ENCODE assay signal across 8 cellular contexts in the genomic region with DNA sequence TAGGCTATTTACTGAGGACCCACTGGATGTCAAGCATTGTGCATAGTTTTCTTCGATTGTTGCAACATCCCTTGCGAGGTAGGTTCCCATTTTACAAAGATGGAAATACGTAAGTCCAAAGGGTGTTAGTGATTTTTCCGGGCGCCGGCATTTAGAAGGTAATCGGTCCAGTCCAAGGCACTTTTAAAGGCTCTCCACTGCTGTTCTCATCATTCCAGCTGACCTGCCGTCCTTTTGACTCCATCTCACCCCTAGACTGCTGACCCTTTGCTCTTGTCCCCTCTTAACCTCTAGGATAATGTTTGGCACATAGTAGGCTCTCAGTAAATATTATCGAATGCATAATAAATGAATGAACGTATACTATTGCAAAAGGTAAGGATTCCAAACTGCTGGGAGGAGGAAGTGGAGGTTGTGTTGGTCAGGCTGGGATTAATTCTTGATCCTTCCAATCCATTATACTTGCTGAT. TPM values are rescaled to one million over a fixed set of nuclear protein-coding genes. Genes with fewer than 3 reads are reported as not detected.
DNase-seq lines count a peak whose midpoint lies in the region; ATAC-seq, FAIRE-seq and TF ChIP-seq lines count a peak whose summit lies in the region.

No MANE protein-coding gene starts in this region.

- TSS peak; percentile 60 for BruUV-seq in endothelial cell of umbilical vein (replicated peaks; lab: Mats Ljungman, UMichigan)

- DNase-seq in EL, result peak; percentile 13
- DNase-seq in endothelial cell of umbilical vein (ENCODE audit: low read depth, low spot score), result no peak
- peak; percentile 38 for DNase-seq in pons (ENCODE audit: low spot score)
- no peak for DNase-seq in NCI-H2171 treated with DMSO at 0.1 percent for 48 hours (lab: John Stamatoyannopoulos, UW)
- no peak for DNase-seq in stimulated activated CD4-positive, alpha-beta T cell treated with anti-CD3 and anti-CD28 coated beads, Interleukin-12 subunit alpha, Interleukin-12 subunit beta, amount 100 ng/mL, for 4 hours
- DNase-seq in cerebellar nuclear complex (lab: John Stamatoyannopoulos, UW), result no peak

- H2AFZ ChIP-seq in OCI-LY1 (ENCODE audit: low read length) (no peak overlapping the region), endothelial cell of umbilical vein (ENCODE audit: low read depth, low read length) (peak overlapping the region; percentile 78)

- H3K27ac ChIP-seq in OCI-LY1 (ENCODE audit: low read depth, low read length, poor library complexity, severe bottlenecking) (no peak overlapping the region), endothelial cell of umbilical vein (ENCODE audit: insufficient read depth, low read depth, low read length) (peak overlapping the region; percentile 50)

- H3K4me2 ChIP-seq in OCI-LY1 (ENCODE audit: low read length), result peak overlapping the region; percentile 84
- peak overlapping the region; percentile 89 for H3K4me2 ChIP-seq in endothelial cell of umbilical vein (ENCODE audit: insufficient read depth, low read length)

- POLR2A ChIA-PET in endothelial cell of umbilical vein (lab: Charles Lee), result interaction anchor here (0.8 to 1.5 kb wide), 3 partner anchors 13 to 31 kb away, joined by 4 to 6 read pairs (median 5); a partner anchor contains a TSS

- H3K79me2 ChIP-seq in OCI-LY1 (ENCODE audit: insufficient read depth, low read length) (no peaks in the 10 kb centered on the region), endothelial cell of umbilical vein (ENCODE audit: control insufficient read depth, insufficient read depth, low read length) (peaks cover 11% of the 10 kb centered on the region)

- H3K4me3 ChIP-seq in OCI-LY1 (ENCODE audit: low read depth, low read length, poor library complexity, severe bottlenecking), result peak overlapping the region; percentile 90
- H3K4me3 ChIP-seq in endothelial cell of umbilical vein (replicated peaks in 1 of 3; ENCODE audit: insufficient read depth in 1 of 3, low read depth in 1 of 3, low read length in 3 of 3), result peak overlapping the region; percentile 56 to 93 (median 77)

- no peak for FAIRE-seq in endothelial cell of umbilical vein (lab: Jason Lieb, UNC)

- H3F3A ChIP-seq in OCI-LY1 (ENCODE audit: insufficient read depth, low read length), result no peaks in the 10 kb centered on the region

- H3K36me3 ChIP-seq in OCI-LY1 (ENCODE audit: insufficient read depth, low read length), result peaks cover 30% of the 10 kb centered on the region
- H3K36me3 ChIP-seq in endothelial cell of umbilical vein (ENCODE audit: control insufficient read depth in 2 of 2, extremely low read depth in 1 of 2, insufficient read depth in 2 of 2, low read length in 2 of 2), result peaks cover 3 to 10% of the 10 kb centered on the region in 2 experiments

- H3K27me3 ChIP-seq in OCI-LY1 (ENCODE audit: insufficient read depth, low read length) (no peaks in the 10 kb centered on the region), endothelial cell of umbilical vein (ENCODE audit: control insufficient read depth in 2 of 2, insufficient read depth in 2 of 2, low read length in 2 of 2) (no peaks in the 10 kb centered on the region)

- no peaks in the 10 kb centered on the region for H3K9me1 ChIP-seq in endothelial cell of umbilical vein (replicated peaks; ENCODE audit: control insufficient read depth, extremely low read depth, insufficient read depth, low read length)

- peak overlapping the region; percentile 71 for H3K9ac ChIP-seq in OCI-LY1 (ENCODE audit: low read length)
- peak overlapping the region; percentile 53 for H3K9ac ChIP-seq in endothelial cell of umbilical vein (replicated peaks; ENCODE audit: extremely low read depth, insufficient read depth, low read length)

- no peaks in the 10 kb centered on the region for H3K9me3 ChIP-seq in OCI-LY1 (ENCODE audit: low read length)
- H3K9me3 ChIP-seq in endothelial cell of umbilical vein (replicated peaks; ENCODE audit: control insufficient read depth, insufficient read depth, low read length), result no peaks in the 10 kb centered on the region

- no peaks in the 10 kb centered on the region for H3K9me2 ChIP-seq in OCI-LY1 (ENCODE audit: low read depth, low read length)

- ATAC-seq in HG02610 (IDR thresholded peaks at IDR 0.05; ENCODE audit: unreplicated experiment), result no peak

- TF ChIP-seq POLR2A in endothelial cell of umbilical vein (IDR thresholded peaks at IDR 0.05; ENCODE audit: low read depth, low read length), result no peak

- CTCF ChIA-PET in endothelial cell of umbilical vein (lab: Charles Lee), result interaction anchor here (1.2 to 5.2 kb wide), 8 partner anchors 13 to 67 kb away, joined by 5 to 47 read pairs (median 10); a partner anchor contains a TSS

- H3K4me1 ChIP-seq in OCI-LY1 (ENCODE audit: insufficient read depth, low read length, severe bottlenecking) (peaks cover 39% of the 10 kb centered on the region), endothelial cell of umbilical vein (ENCODE audit: control insufficient read depth, extremely low read depth, insufficient read depth, low read length) (peaks cover 18% of the 10 kb centered on the region)

- intact Hi-C loops in endothelial cell of umbilical vein (cut with micrococcal nuclease), result loop anchor here (1.0 to 5.0 kb wide), 3 partner anchors 15 to 132 kb away; a partner anchor contains a TSS

- TF ChIP-seq CTCF in OCI-LY1 (IDR thresholded peaks at IDR 0.05; ENCODE audit: low read length) (no peak), endothelial cell of umbilical vein (IDR thresholded peaks at IDR 0.05; ENCODE audit: extremely low read depth in 1 of 2, insufficient read depth in 1 of 2, low read depth in 1 of 2, low read length in 2 of 2) (no peak)

- dilution Hi-C loops in endothelial cell of umbilical vein (cut with MboI; ENCODE audit: extremely low pct_ligation_motif_present, low sequenced_read_pairs), result no loop called here

- H4K20me1 ChIP-seq in OCI-LY1 (ENCODE audit: insufficient read depth, low read length), result no peaks in the 10 kb centered on the region
- no peaks in the 10 kb centered on the region for H4K20me1 ChIP-seq in endothelial cell of umbilical vein (replicated peaks; ENCODE audit: control insufficient read depth, extremely low read depth, insufficient read depth, low read length)

TF ChIP-seq in endothelial cell of umbilical vein, 7 proteins besides CTCF, POLR2A, EP300 and RAD21 (continues in another document):
- TF ChIP-seq GATA2 (IDR thresholded peaks at IDR 0.05; ENCODE audit: insufficient read depth, insufficient read length, low read depth, low read length), result peak; percentile 1
- no peak for TF ChIP-seq JUN (IDR thresholded peaks at IDR 0.05; ENCODE audit: borderline replicate concordance, insufficient read depth, insufficient read length, low read depth)
- TF ChIP-seq, protein P1, sequence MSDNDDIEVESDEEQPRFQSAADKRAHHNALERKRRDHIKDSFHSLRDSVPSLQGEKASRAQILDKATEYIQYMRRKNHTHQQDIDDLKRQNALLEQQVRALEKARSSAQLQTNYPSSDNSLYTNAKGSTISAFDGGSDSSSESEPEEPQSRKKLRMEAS (IDR thresholded peaks at IDR 0.05; ENCODE audit: insufficient read depth, insufficient read length), result no peak

RNA-seq across cellular contexts. Expression of a gene that starts 0.5 kb away (rescaled TPM):
- 4.4 and 7.2 TPM in 2 replicates for total RNA-seq in endothelial cell of umbilical vein
- 4.8 and 6.0 TPM in 2 replicates for polyA plus RNA-seq in endothelial cell of umbilical vein
- polyA plus RNA-seq in endothelial cell of umbilical vein (2011; cell fraction: cytosol; rRNA removed), result 2.9 and 3.6 TPM in 2 replicates
- polyA plus RNA-seq in endothelial cell of umbilical vein (2011; cell fraction: nucleus; rRNA removed), result 2.9 and 3.8 TPM in 2 replicates
- 2.1 and 2.2 TPM in 2 replicates for polyA plus RNA-seq in endothelial cell of umbilical vein (2012)
- 10.7 and 14.9 TPM in 2 replicates for polyA minus RNA-seq in endothelial cell of umbilical vein
- polyA minus RNA-seq in endothelial cell of umbilical vein (2011; cell fraction: cytosol; rRNA and poly(A)+ RNA removed), result 7.3 TPM
- polyA minus RNA-seq in endothelial cell of umbilical vein (2011; cell fraction: nucleus; rRNA and poly(A)+ RNA removed), result 2.1 and 5.1 TPM in 2 replicates

RNA-seq across cellular contexts. Expression of a gene that starts 0.8 kb away (rescaled TPM):
- total RNA-seq in endothelial cell of umbilical vein, result 58.3 and 61.0 TPM in 2 replicates
- polyA plus RNA-seq in endothelial cell of umbilical vein, result 105 and 137 TPM in 2 replicates
- polyA plus RNA-seq in endothelial cell of umbilical vein (2011; cell fraction: cytosol; rRNA removed), result 88.7 and 98.1 TPM in 2 replicates
- 52.8 and 62.9 TPM in 2 replicates for polyA plus RNA-seq in endothelial cell of umbilical vein (2011; cell fraction: nucleus; rRNA removed)
- polyA plus RNA-seq in endothelial cell of umbilical vein (2012), result 75.2 and 82.5 TPM in 2 replicates
- 33.8 and 37.8 TPM in 2 replicates for polyA minus RNA-seq in endothelial cell of umbilical vein
- polyA minus RNA-seq in endothelial cell of umbilical vein (2011; cell fraction: cytosol; rRNA and poly(A)+ RNA removed), result 31.9 TPM
- 8.5 and 8.9 TPM in 2 replicates for polyA minus RNA-seq in endothelial cell of umbilical vein (2011; cell fraction: nucleus; rRNA and poly(A)+ RNA removed)

RNA-seq across cellular contexts. Expression of a gene that starts 14.8 kb away (rescaled TPM):
- not detected in 2 replicates for total RNA-seq in endothelial cell of umbilical vein
- polyA plus RNA-seq in endothelial cell of umbilical vein, result 0.04 and 0.05 TPM in 2 replicates
- 0.03 and 0.04 TPM in 2 replicates for polyA plus RNA-seq in endothelial cell of umbilical vein (2011; cell fraction: cytosol; rRNA removed)
- polyA plus RNA-seq in endothelial cell of umbilical vein (2011; cell fraction: nucleus; rRNA removed), result 0.16 and 0.31 TPM in 2 replicates
- 1.5 TPM in 1 of 2 replicates, not detected in the other for polyA plus RNA-seq in endothelial cell of umbilical vein (2012)
- polyA minus RNA-seq in endothelial cell of umbilical vein, result not detected in 2 replicates
- polyA minus RNA-seq in endothelial cell of umbilical vein (2011; cell fraction: cytosol; rRNA and poly(A)+ RNA removed), result not detected
- 0.19 TPM in 1 of 2 replicates, not detected in the other for polyA minus RNA-seq in endothelial cell of umbilical vein (2011; cell fraction: nucleus; rRNA and poly(A)+ RNA removed)

RNA-seq across cellular contexts. Expression of a gene that starts 30.9 kb away (rescaled TPM):
- total RNA-seq in endothelial cell of umbilical vein, result 56.5 and 60.7 TPM in 2 replicates
- 25.7 and 28.9 TPM in 2 replicates for polyA plus RNA-seq in endothelial cell of umbilical vein
- polyA plus RNA-seq in endothelial cell of umbilical vein (2011; cell fraction: cytosol; rRNA removed), result 37.4 and 38.4 TPM in 2 replicates
- 19.0 and 25.1 TPM in 2 replicates for polyA plus RNA-seq in endothelial cell of umbilical vein (2011; cell fraction: nucleus; rRNA removed)
- 41.9 and 52.3 TPM in 2 replicates for polyA plus RNA-seq in endothelial cell of umbilical vein (2012)
- polyA minus RNA-seq in endothelial cell of umbilical vein, result 29.1 and 34.3 TPM in 2 replicates
- 22.3 TPM for polyA minus RNA-seq in endothelial cell of umbilical vein (2011; cell fraction: cytosol; rRNA and poly(A)+ RNA removed)
- polyA minus RNA-seq in endothelial cell of umbilical vein (2011; cell fraction: nucleus; rRNA and poly(A)+ RNA removed), result 10.8 and 13.3 TPM in 2 replicates

RNA-seq across cellular contexts. Expression of a gene that starts 33.4 kb away (rescaled TPM):
- 7.1 and 7.8 TPM in 2 replicates for total RNA-seq in endothelial cell of umbilical vein
- polyA plus RNA-seq in endothelial cell of umbilical vein, result 6.1 and 7.5 TPM in 2 replicates
- 4.0 and 4.6 TPM in 2 replicates for polyA plus RNA-seq in endothelial cell of umbilical vein (2011; cell fraction: cytosol; rRNA removed)
- polyA plus RNA-seq in endothelial cell of umbilical vein (2011; cell fraction: nucleus; rRNA removed), result 5.5 and 6.2 TPM in 2 replicates
- 12.0 and 13.0 TPM in 2 replicates for polyA plus RNA-seq in endothelial cell of umbilical vein (2012)
- polyA minus RNA-seq in endothelial cell of umbilical vein, result 6.9 and 13.6 TPM in 2 replicates
- 23.8 TPM for polyA minus RNA-seq in endothelial cell of umbilical vein (2011; cell fraction: cytosol; rRNA and poly(A)+ RNA removed)
- polyA minus RNA-seq in endothelial cell of umbilical vein (2011; cell fraction: nucleus; rRNA and poly(A)+ RNA removed), result 6.3 and 9.6 TPM in 2 replicates

Comparison
In these comparisons a context has a peak if more than half of its experiments do, and no peak if none do; other contexts are left out.
1. DNase-seq: peak in EL (single experiment) and pons (single experiment); none in endothelial cell of umbilical vein (single experiment), NCI-H2171 treated with DMSO at 0.1 percent for 48 hours (single experiment), stimulated activated CD4-positive, alpha-beta T cell treated with anti-CD3 and anti-CD28 coated beads, Interleukin-12 subunit alpha, Interleukin-12 subunit beta, amount 100 ng/mL, for 4 hours (single experiment) and cerebellar nuclear complex (0 of 2).